ENCODE assay signal across 1 cellular context in the genomic region with DNA sequence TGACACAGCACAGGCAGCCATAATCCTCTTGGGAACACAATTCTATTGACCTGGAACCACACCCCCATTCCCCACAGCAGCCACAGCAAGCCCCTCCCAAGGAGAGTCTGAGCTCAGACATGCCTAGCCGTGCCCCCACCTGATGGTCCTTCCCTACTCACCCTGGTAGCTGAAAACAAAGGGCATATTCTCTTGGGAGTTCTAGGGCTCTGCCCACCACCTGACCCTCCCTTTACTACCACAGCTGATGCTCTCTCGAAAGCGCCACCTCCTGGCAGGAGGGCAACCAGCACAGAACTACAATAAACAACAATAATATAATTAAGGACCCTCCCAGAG.
A peak's percentile ranks its signal among the peaks of the same experiment; 100 is the strongest.
TF ChIP-seq lines count a peak whose summit lies in the region.

No MANE protein-coding gene starts in this region.

TF ChIP-seq in WTC11, 78 proteins besides CTCF, POLR2A, EP300 and RAD21 (continued from another document):
- TF ChIP-seq, protein P1, sequence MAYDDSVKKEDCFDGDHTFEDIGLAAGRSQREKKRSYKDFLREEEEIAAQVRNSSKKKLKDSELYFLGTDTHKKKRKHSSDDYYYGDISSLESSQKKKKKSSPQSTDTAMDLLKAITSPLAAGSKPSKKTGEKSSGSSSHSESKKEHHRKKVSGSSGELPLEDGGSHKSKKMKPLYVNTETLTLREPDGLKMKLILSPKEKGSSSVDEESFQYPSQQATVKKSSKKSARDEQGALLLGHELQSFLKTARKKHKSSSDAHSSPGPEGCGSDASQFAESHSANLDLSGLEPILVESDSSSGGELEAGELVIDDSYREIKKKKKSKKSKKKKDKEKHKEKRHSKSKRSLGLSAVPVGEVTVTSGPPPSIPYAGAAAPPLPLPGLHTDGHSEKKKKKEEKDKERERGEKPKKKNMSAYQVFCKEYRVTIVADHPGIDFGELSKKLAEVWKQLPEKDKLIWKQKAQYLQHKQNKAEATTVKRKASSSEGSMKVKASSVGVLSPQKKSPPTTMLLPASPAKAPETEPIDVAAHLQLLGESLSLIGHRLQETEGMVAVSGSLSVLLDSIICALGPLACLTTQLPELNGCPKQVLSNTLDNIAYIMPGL (CRISPR knock-in tag; IDR thresholded peaks at IDR 0.05), result 0 out of 2 replicates have a peak, but pooled peaks have one; percentile 24
- TF ChIP-seq, protein P2, sequence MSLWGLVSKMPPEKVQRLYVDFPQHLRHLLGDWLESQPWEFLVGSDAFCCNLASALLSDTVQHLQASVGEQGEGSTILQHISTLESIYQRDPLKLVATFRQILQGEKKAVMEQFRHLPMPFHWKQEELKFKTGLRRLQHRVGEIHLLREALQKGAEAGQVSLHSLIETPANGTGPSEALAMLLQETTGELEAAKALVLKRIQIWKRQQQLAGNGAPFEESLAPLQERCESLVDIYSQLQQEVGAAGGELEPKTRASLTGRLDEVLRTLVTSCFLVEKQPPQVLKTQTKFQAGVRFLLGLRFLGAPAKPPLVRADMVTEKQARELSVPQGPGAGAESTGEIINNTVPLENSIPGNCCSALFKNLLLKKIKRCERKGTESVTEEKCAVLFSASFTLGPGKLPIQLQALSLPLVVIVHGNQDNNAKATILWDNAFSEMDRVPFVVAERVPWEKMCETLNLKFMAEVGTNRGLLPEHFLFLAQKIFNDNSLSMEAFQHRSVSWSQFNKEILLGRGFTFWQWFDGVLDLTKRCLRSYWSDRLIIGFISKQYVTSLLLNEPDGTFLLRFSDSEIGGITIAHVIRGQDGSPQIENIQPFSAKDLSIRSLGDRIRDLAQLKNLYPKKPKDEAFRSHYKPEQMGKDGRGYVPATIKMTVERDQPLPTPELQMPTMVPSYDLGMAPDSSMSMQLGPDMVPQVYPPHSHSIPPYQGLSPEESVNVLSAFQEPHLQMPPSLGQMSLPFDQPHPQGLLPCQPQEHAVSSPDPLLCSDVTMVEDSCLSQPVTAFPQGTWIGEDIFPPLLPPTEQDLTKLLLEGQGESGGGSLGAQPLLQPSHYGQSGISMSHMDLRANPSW (CRISPR knock-in tag; conservative IDR thresholded peaks at IDR 0.05; ENCODE audit: low read depth), result no peak
- TF ChIP-seq USF1 (CRISPR knock-in tag; IDR thresholded peaks at IDR 0.05) (peak; percentile 55; the same call in 1 of the 2 replicates), GABPB1 (CRISPR knock-in tag; IDR thresholded peaks at IDR 0.05) (no peak)
- TF ChIP-seq, protein P3, sequence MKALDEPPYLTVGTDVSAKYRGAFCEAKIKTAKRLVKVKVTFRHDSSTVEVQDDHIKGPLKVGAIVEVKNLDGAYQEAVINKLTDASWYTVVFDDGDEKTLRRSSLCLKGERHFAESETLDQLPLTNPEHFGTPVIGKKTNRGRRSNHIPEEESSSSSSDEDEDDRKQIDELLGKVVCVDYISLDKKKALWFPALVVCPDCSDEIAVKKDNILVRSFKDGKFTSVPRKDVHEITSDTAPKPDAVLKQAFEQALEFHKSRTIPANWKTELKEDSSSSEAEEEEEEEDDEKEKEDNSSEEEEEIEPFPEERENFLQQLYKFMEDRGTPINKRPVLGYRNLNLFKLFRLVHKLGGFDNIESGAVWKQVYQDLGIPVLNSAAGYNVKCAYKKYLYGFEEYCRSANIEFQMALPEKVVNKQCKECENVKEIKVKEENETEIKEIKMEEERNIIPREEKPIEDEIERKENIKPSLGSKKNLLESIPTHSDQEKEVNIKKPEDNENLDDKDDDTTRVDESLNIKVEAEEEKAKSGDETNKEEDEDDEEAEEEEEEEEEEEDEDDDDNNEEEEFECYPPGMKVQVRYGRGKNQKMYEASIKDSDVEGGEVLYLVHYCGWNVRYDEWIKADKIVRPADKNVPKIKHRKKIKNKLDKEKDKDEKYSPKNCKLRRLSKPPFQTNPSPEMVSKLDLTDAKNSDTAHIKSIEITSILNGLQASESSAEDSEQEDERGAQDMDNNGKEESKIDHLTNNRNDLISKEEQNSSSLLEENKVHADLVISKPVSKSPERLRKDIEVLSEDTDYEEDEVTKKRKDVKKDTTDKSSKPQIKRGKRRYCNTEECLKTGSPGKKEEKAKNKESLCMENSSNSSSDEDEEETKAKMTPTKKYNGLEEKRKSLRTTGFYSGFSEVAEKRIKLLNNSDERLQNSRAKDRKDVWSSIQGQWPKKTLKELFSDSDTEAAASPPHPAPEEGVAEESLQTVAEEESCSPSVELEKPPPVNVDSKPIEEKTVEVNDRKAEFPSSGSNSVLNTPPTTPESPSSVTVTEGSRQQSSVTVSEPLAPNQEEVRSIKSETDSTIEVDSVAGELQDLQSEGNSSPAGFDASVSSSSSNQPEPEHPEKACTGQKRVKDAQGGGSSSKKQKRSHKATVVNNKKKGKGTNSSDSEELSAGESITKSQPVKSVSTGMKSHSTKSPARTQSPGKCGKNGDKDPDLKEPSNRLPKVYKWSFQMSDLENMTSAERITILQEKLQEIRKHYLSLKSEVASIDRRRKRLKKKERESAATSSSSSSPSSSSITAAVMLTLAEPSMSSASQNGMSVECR (CRISPR knock-in tag; IDR thresholded peaks at IDR 0.05; ENCODE audit: borderline replicate concordance), result no peak
